13 cellular contexts compared by ENCODE assay signal in the genomic region with DNA sequence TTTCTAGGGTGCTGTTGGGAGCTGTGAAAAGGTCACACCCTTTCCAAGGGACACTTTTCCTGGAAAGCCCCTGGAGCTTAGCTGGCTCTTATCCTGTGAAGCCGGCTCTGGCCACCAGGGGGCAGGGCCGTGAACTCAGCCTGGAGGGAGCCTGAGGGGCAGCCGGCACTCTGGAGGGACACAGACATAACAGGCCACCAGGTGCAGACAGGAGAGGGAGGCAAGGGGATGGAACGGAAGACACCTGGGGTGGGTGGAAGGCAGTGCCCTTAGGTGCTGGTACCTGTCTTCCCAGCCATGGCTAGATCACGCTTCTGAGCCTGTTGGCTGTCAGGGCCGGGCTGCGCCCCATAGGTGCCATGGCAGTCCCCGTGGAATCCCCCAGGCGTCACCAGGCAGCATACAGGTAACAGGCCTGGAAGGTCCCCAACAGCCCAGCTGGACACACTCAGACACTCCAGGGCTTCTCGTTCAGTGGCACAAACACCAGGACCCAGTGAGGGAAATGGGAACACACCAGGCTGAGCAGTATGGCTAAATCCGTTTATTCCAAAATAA. TPM values are rescaled to one million over a fixed set of nuclear protein-coding genes. Genes with fewer than 3 reads are reported as not detected.
DNase-seq lines count a peak whose midpoint lies in the region; ATAC-seq, FAIRE-seq and TF ChIP-seq lines count a peak whose summit lies in the region.
"Not testable (repeated sequence)": the region's sequence is repeated elsewhere in the genome, so short reads cannot be mapped to it uniquely, and the experiment has no call there.
"Had no signal": no experiment of that assay in that cellular context is flagged by ENCODE, and none has a peak within 500 bp of the region (broad histone marks: within the 10 kb centered on the region; RNA-seq: fewer than 3 reads in every experiment).

No MANE protein-coding gene starts in this region.

- H3K4me1 ChIP-seq in GM23338 (ENCODE audit: insufficient read depth); K562 (replicated peaks in 1 of 2; ENCODE audit: control insufficient read depth in 2 of 2, insufficient read depth in 2 of 2, low read length in 2 of 2); foreskin keratinocyte: not testable (repeated sequence)

- peak in 1 of 2 experiments; percentile 24; a peak in 2 of 4 replicates for TF ChIP-seq RAD21 in K562 (CRISPR knock-in tag; conservative IDR thresholded peaks at IDR 0.05 in 1 of 2, IDR thresholded peaks at IDR 0.05 in 1 of 2)

- not testable (repeated sequence) for H3K4me3 ChIP-seq in GM23338, K562

- not testable (repeated sequence) for H3K27me3 Mint-ChIP-seq in GM23338 (ENCODE audit: insufficient read depth, low read depth, poor library complexity); neural crest cell (ENCODE audit: low read depth)

- H4K20me1 ChIP-seq in GM23338 (replicated peaks; ENCODE audit: insufficient read depth); K562 (replicated peaks; ENCODE audit: control insufficient read depth, insufficient read depth, low read length): not testable (repeated sequence)

- not testable (repeated sequence) for H3K27ac Mint-ChIP-seq in GM23338; neural crest cell (ENCODE audit: unreplicated experiment)

- H3K4me1 Mint-ChIP-seq in GM23338, neural crest cell: not testable (repeated sequence)

- H3K79me2 ChIP-seq in GM23338 (replicated peaks; ENCODE audit: insufficient read depth); K562 (ENCODE audit: control insufficient read depth, insufficient read depth, low read length): not testable (repeated sequence)

- not testable (repeated sequence) for TF ChIP-seq POLR2A in K562 (conservative IDR thresholded peaks at IDR 0.05)

- POLR2A ChIA-PET in RWPE1 (lab: Yijun Ruan, JAX; ENCODE audit: low non-redundant PET); K562 (lab: Yijun Ruan, JAX): not testable (repeated sequence)

- not testable (repeated sequence) for H2AFZ ChIP-seq in GM23338; K562 (ENCODE audit: low read depth, low read length)

- H3K9me3 Mint-ChIP-seq in GM23338, neural crest cell: not testable (repeated sequence)

- not testable (repeated sequence) for H3K36me3 Mint-ChIP-seq in GM23338 (ENCODE audit: low read depth); neural crest cell (ENCODE audit: low read depth)

- TF ChIP-seq CTCF in GM23338 (conservative IDR thresholded peaks at IDR 0.05; ENCODE audit: low read depth in 2 of 2) (0 out of 4 replicates have a peak, but pooled peaks of 1 of the 2 experiments have one; percentile 16), RWPE1 (conservative IDR thresholded peaks at IDR 0.05; ENCODE audit: low read depth) (peak; percentile 31; the same call in 1 of the 2 replicates), foreskin keratinocyte (conservative IDR thresholded peaks at IDR 0.05) (peak; percentile 34), neural crest cell (conservative IDR thresholded peaks at IDR 0.05) (peak; percentile 17)
- not testable (repeated sequence) for TF ChIP-seq CTCF in K562 (IDR thresholded peaks at IDR 0.05 in 2 of 3, conservative IDR thresholded peaks at IDR 0.05 in 1 of 3; ENCODE audit: insufficient read depth in 2 of 3, low read depth in 1 of 3, low read length in 3 of 3)

- not testable (repeated sequence) for TF ChIP-seq EP300 in K562 (IDR thresholded peaks at IDR 0.05; ENCODE audit: low read length)

- WGBS in K562 (ENCODE audit: insufficient coverage, low coverage, missing lambda C conversion rate), result 33% methylated on average over 7 of the region's 11 CpGs

- peak; percentile 58 for ATAC-seq in GM23338
- peak; percentile 51; the same call in 2 of the 3 replicates for ATAC-seq in K562
- ATAC-seq in foreskin keratinocyte, result peak; percentile 20

- not testable (repeated sequence) for H3K36me3 ChIP-seq in GM23338 (ENCODE audit: insufficient read depth); K562 (ENCODE audit: control insufficient read depth, insufficient read depth, low read length)

- H3K9me3 ChIP-seq in K562 (replicated peaks; ENCODE audit: control insufficient read depth, insufficient read depth, low read depth, low read length), result not testable (repeated sequence)

- H3K4me3 Mint-ChIP-seq in GM23338, result not testable (repeated sequence)
- H3K4me3 Mint-ChIP-seq in neural crest cell, result peak overlapping the region; percentile 6

- H3K9me1 ChIP-seq in K562 (ENCODE audit: control insufficient read depth, insufficient read depth, low read length), result not testable (repeated sequence)

- not testable (repeated sequence) for BruUV-seq in K562 (replicated peaks; lab: Mats Ljungman, UMichigan)

- intact Hi-C loops in K562 (cut with micrococcal nuclease), result not testable (repeated sequence)

- H3K27ac ChIP-seq in GM23338 (ENCODE audit: low read depth); RWPE1; K562 (ENCODE audit: extremely low read depth, low read depth, low read length); foreskin keratinocyte: not testable (repeated sequence)

- CTCF ChIA-PET in RWPE1 (lab: Yijun Ruan, JAX); K562 (lab: Yijun Ruan, JAX; ENCODE audit: low intra/inter-chr PET ratio): not testable (repeated sequence)

- DNase-seq in ELF-1 (ENCODE audit: low read depth, low spot score) (peak; percentile 18), NCI-H146 (lab: John Stamatoyannopoulos, UW) (peak; percentile 23)
- DNase-seq in GM23338 (ENCODE audit: low spot score); RWPE1 (ENCODE audit: low spot score); K562 (ENCODE audit: extremely low read depth in 1 of 4, low spot score in 3 of 4); foreskin keratinocyte; neural crest cell (ENCODE audit: low read depth, low spot score): not testable (repeated sequence)

- H3K27me3 ChIP-seq in GM23338 (ENCODE audit: insufficient read depth); K562 (ENCODE audit: control insufficient read depth in 2 of 2, insufficient read depth in 2 of 2, low read length in 2 of 2); foreskin keratinocyte: not testable (repeated sequence)

- H3F3A ChIP-seq in GM23338 (replicated peaks; ENCODE audit: low read depth), result not testable (repeated sequence)

- H3K9ac ChIP-seq in K562 (ENCODE audit: insufficient read depth in 1 of 2, low read depth in 2 of 2, low read length in 2 of 2), result not testable (repeated sequence)

- not testable (repeated sequence) for H3K9me2 ChIP-seq in GM23338 (ENCODE audit: insufficient read depth)

- not testable (repeated sequence) for H3K4me2 ChIP-seq in GM23338; K562 (ENCODE audit: insufficient read depth, low read length)

- in situ Hi-C loops in K562 (cut with MboI), result loop anchor here (5.0 kb wide), 1 partner anchor 1970 kb away; no protein-coding TSS in a partner anchor

- FAIRE-seq in K562 (lab: Jason Lieb, UNC), result peak; percentile 15

RNA-seq across cellular contexts. Expression of a gene that starts 36.1 kb away (rescaled TPM):
- not detected in 2 replicates for total RNA-seq in GM23338 (2014; rRNA removed; shearing (Covaris generic))
- polyA plus RNA-seq in GM23338 (2016; fragmentation: Nextera tagmentation; extraction: Ambion mirVana) (not detected in 2 replicates), K562 (2011; rRNA removed) (not detected in 2 replicates), K562 (2014; fragmentation: Illumina TruSeq; extraction: Trizol) (not detected in 2 replicates), K562 (2014; fragmentation: Nextera tagmentation; extraction: Ambion mirVana) (not detected), K562 (2014; rRNA removed) (not detected in 2 replicates), foreskin keratinocyte (not detected in 2 replicates)
- total RNA-seq in K562 (2011; cell fraction: chromatin; rRNA removed; ENCODE audit: low replicate concordance), result not detected in 2 replicates
- total RNA-seq in K562 (2011; cell fraction: nucleolus; rRNA removed), result not detected in 2 replicates
- total RNA-seq in K562 (2011; cell fraction: nucleoplasm; rRNA removed), result not detected in 2 replicates
- total RNA-seq in K562 (2014; rRNA removed) (not detected in 2 replicates), K562 (2014; rRNA removed; fragmentation: Illumina TruSeq; extraction: Trizol) (not detected in 2 replicates), K562 (2015; rRNA removed; fragmentation: Illumina TruSeq; extraction: Trizol) (not detected in 2 replicates), K562 (2021) (not detected in 2 replicates), foreskin keratinocyte (not detected in 2 replicates), neural crest cell (not detected in 2 replicates)
- polyA plus RNA-seq in K562 (2011; cell fraction: cytosol; rRNA removed), result not detected in 2 replicates
- not detected in 2 replicates for polyA plus RNA-seq in K562 (2011; cell fraction: nucleus; rRNA removed)
- not detected in 2 replicates for polyA plus RNA-seq in K562 (2012)
- polyA minus RNA-seq in K562 (2011; rRNA and poly(A)+ RNA removed), result not detected in 2 replicates
- polyA minus RNA-seq in K562 (2011; cell fraction: cytosol; rRNA and poly(A)+ RNA removed), result not detected in 2 replicates
- not detected in 2 replicates for polyA minus RNA-seq in K562 (2011; cell fraction: nucleus; rRNA and poly(A)+ RNA removed)
- total RNA-seq: CD4-positive, CD25-positive, alpha-beta regulatory T cell; H7; HT-29; NCI-H460; SJCRH30 had no signal
- polyA plus RNA-seq: CD4-positive, CD25-positive, alpha-beta regulatory T cell; IgD-negative memory B cell had no signal

RNA-seq across cellular contexts. Expression of a gene that starts 42.9 kb away (rescaled TPM):
- 15.4 and 16.5 TPM in 2 replicates for total RNA-seq in GM23338 (2014; rRNA removed; shearing (Covaris generic))
- polyA plus RNA-seq in GM23338 (2016; fragmentation: Nextera tagmentation; extraction: Ambion mirVana), result 12.7 and 13.0 TPM in 2 replicates
- total RNA-seq in K562 (2011; cell fraction: chromatin; rRNA removed; ENCODE audit: low replicate concordance), result 10.9 and 23.9 TPM in 2 replicates
- total RNA-seq in K562 (2011; cell fraction: nucleolus; rRNA removed), result 7.0 and 8.3 TPM in 2 replicates
- 10.9 and 14.0 TPM in 2 replicates for total RNA-seq in K562 (2011; cell fraction: nucleoplasm; rRNA removed)
- 12.1 and 13.3 TPM in 2 replicates for total RNA-seq in K562 (2014; rRNA removed)
- total RNA-seq in K562 (2014; rRNA removed; fragmentation: Illumina TruSeq; extraction: Trizol), result 13.2 and 14.5 TPM in 2 replicates
- total RNA-seq in K562 (2015; rRNA removed; fragmentation: Illumina TruSeq; extraction: Trizol), result 14.3 and 14.7 TPM in 2 replicates
- total RNA-seq in K562 (2021), result 8.6 and 8.7 TPM in 2 replicates
- polyA plus RNA-seq in K562 (2011; rRNA removed), result 5.1 and 5.8 TPM in 2 replicates
- polyA plus RNA-seq in K562 (2011; cell fraction: cytosol; rRNA removed), result 1.7 and 2.2 TPM in 2 replicates
- polyA plus RNA-seq in K562 (2011; cell fraction: nucleus; rRNA removed), result 6.0 and 7.4 TPM in 2 replicates
- polyA plus RNA-seq in K562 (2012), result 6.1 and 6.9 TPM in 2 replicates
- 8.1 and 9.8 TPM in 2 replicates for polyA plus RNA-seq in K562 (2014; fragmentation: Illumina TruSeq; extraction: Trizol)
- polyA plus RNA-seq in K562 (2014; fragmentation: Nextera tagmentation; extraction: Ambion mirVana), result 1 to 10 TPM; 2.1 to 3.0 TPM
- 10.0 and 10.9 TPM in 2 replicates for polyA plus RNA-seq in K562 (2014; rRNA removed)
- polyA minus RNA-seq in K562 (2011; rRNA and poly(A)+ RNA removed), result 9.8 and 11.1 TPM in 2 replicates
- 6.9 and 7.2 TPM in 2 replicates for polyA minus RNA-seq in K562 (2011; cell fraction: cytosol; rRNA and poly(A)+ RNA removed)
- 9.4 and 12.6 TPM in 2 replicates for polyA minus RNA-seq in K562 (2011; cell fraction: nucleus; rRNA and poly(A)+ RNA removed)
- 6.8 and 8.0 TPM in 2 replicates for total RNA-seq in foreskin keratinocyte
- 3.2 and 4.5 TPM in 2 replicates for polyA plus RNA-seq in foreskin keratinocyte
- 17.7 and 18.1 TPM in 2 replicates for total RNA-seq in neural crest cell

RNA-seq across cellular contexts. Expression of a gene that starts 44.8 kb away (rescaled TPM):
- not detected in 2 replicates for total RNA-seq in GM23338 (2014; rRNA removed; shearing (Covaris generic))
- not detected in 2 replicates for polyA plus RNA-seq in GM23338 (2016; fragmentation: Nextera tagmentation; extraction: Ambion mirVana)
- not detected in 2 replicates for total RNA-seq in K562 (2011; cell fraction: chromatin; rRNA removed; ENCODE audit: low replicate concordance)
- total RNA-seq in K562 (2011; cell fraction: nucleolus; rRNA removed), result not detected in 2 replicates
- not detected in 2 replicates for total RNA-seq in K562 (2011; cell fraction: nucleoplasm; rRNA removed)
- not detected in 2 replicates for total RNA-seq in K562 (2014; rRNA removed)
- not detected in 2 replicates for total RNA-seq in K562 (2014; rRNA removed; fragmentation: Illumina TruSeq; extraction: Trizol)
- not detected in 2 replicates for total RNA-seq in K562 (2015; rRNA removed; fragmentation: Illumina TruSeq; extraction: Trizol)
- not detected in 2 replicates for total RNA-seq in K562 (2021)
- not detected in 2 replicates for polyA plus RNA-seq in K562 (2011; rRNA removed)
- polyA plus RNA-seq in K562 (2011; cell fraction: cytosol; rRNA removed), result not detected in 2 replicates
- polyA plus RNA-seq in K562 (2011; cell fraction: nucleus; rRNA removed), result not detected in 2 replicates
- not detected in 2 replicates for polyA plus RNA-seq in K562 (2012)
- polyA plus RNA-seq in K562 (2014; fragmentation: Illumina TruSeq; extraction: Trizol), result not detected in 2 replicates
- not detected for polyA plus RNA-seq in K562 (2014; fragmentation: Nextera tagmentation; extraction: Ambion mirVana)
- polyA plus RNA-seq in K562 (2014; rRNA removed), result not detected in 2 replicates
- not detected in 2 replicates for polyA minus RNA-seq in K562 (2011; rRNA and poly(A)+ RNA removed)
- not detected in 2 replicates for polyA minus RNA-seq in K562 (2011; cell fraction: cytosol; rRNA and poly(A)+ RNA removed)
- not detected in 2 replicates for polyA minus RNA-seq in K562 (2011; cell fraction: nucleus; rRNA and poly(A)+ RNA removed)
- not detected in 2 replicates for total RNA-seq in foreskin keratinocyte
- polyA plus RNA-seq in foreskin keratinocyte, result not detected in 2 replicates
- total RNA-seq in neural crest cell, result not detected in 2 replicates
- total RNA-seq: CD4-positive, CD25-positive, alpha-beta regulatory T cell; H7; HT-29; NCI-H460; SJCRH30 had no signal
- polyA plus RNA-seq: CD4-positive, CD25-positive, alpha-beta regulatory T cell; IgD-negative memory B cell had no signal
